ENCODE assay signal across 16 cellular contexts in genomic region chr1:117026361-117026760, GRCh38. TPM values are rescaled to one million over a fixed set of nuclear protein-coding genes. Genes with fewer than 3 reads are reported as not detected.
A peak's percentile ranks its signal among the peaks of the same experiment; 100 is the strongest.
DNase-seq lines count a peak whose midpoint lies in the region; ATAC-seq, FAIRE-seq and TF ChIP-seq lines count a peak whose summit lies in the region.
"Had no signal": no experiment of that assay in that cellular context is flagged by ENCODE, and none has a peak within 500 bp of the region (broad histone marks: within the 10 kb centered on the region; RNA-seq: fewer than 3 reads in every experiment).

No MANE protein-coding gene starts in this region.

- no peaks in the 10 kb centered on the region for H3K79me2 ChIP-seq in astrocyte (ENCODE audit: insufficient read depth, low read length)

- H3K9me3 Mint-ChIP-seq in astrocyte (ENCODE audit: unreplicated experiment), result peaks cover 2% of the 10 kb centered on the region
- H3K9me3 Mint-ChIP-seq: H9, IgD-negative memory B cell had no signal

- H3K4me3 Mint-ChIP-seq in astrocyte (ENCODE audit: unreplicated experiment), result no peak overlapping the region
- H3K4me3 Mint-ChIP-seq: H9, IgD-negative memory B cell had no signal

- no peaks in the 10 kb centered on the region for H3K9me3 ChIP-seq in astrocyte (ENCODE audit: insufficient read depth, low read depth, low read length)
- H3K9me3 ChIP-seq: BLaER1, Peyer's patch had no signal

- H3K36me3 Mint-ChIP-seq in astrocyte (ENCODE audit: low read depth, unreplicated experiment), result peaks cover 2% of the 10 kb centered on the region
- H3K36me3 Mint-ChIP-seq: IgD-negative memory B cell had no signal

- no peaks in the 10 kb centered on the region for H3K4me1 ChIP-seq in astrocyte (ENCODE audit: insufficient read depth, low read length)
- H3K4me1 ChIP-seq: Peyer's patch had no signal

- H3K9ac ChIP-seq in astrocyte (ENCODE audit: low read length), result no peak overlapping the region
- H3K9ac ChIP-seq: BLaER1 had no signal

- H3K4me1 Mint-ChIP-seq in astrocyte (ENCODE audit: low read depth, unreplicated experiment), result peaks cover 8% of the 10 kb centered on the region
- H3K4me1 Mint-ChIP-seq: H9, IgD-negative memory B cell had no signal

- no peak overlapping the region for H3K27ac Mint-ChIP-seq in astrocyte (ENCODE audit: unreplicated experiment)
- H3K27ac Mint-ChIP-seq: H9, IgD-negative memory B cell had no signal

- no peaks in the 10 kb centered on the region for H4K20me1 ChIP-seq in astrocyte (ENCODE audit: insufficient read depth, low read length)
- H4K20me1 ChIP-seq: BLaER1 had no signal

- ATAC-seq in GM18520 (IDR thresholded peaks at IDR 0.05; ENCODE audit: unreplicated experiment), result no peak

- DNase-seq in LHCN-M2 (ENCODE audit: low read depth) (peak; percentile 36), astrocyte (ENCODE audit: low read depth) (peak; percentile 47), fibroblast of pulmonary artery (ENCODE audit: low read depth) (peak; percentile 93), skeletal muscle cell (ENCODE audit: low read depth) (peak; percentile 38), nucleus accumbens (lab: John Stamatoyannopoulos, UW) (no peak)
- DNase-seq in central memory CD4-positive, alpha-beta T cell, result no peak
- DNase-seq: H9, MV-4-11, NCI-H1417 treated with DMSO at 0.1 percent for 48 hours, NCI-H2029 treated with DMSO at 0.1 percent for 48 hours, NCI-H510A, Peyer's patch, SHP77 treated with DMSO at 0.1 percent for 48 hours had no signal

- no peak overlapping the region for H3K4me3 ChIP-seq in astrocyte (ENCODE audit: insufficient read depth, low read depth, low read length)
- no peak overlapping the region for H3K4me3 ChIP-seq in fibroblast of pulmonary artery (replicated peaks; ENCODE audit: low read depth, low read length)
- no peak overlapping the region for H3K4me3 ChIP-seq in skeletal muscle cell (ENCODE audit: low read depth, low read length)
- H3K4me3 ChIP-seq: BLaER1, Peyer's patch had no signal

- H3K4me2 ChIP-seq in astrocyte (ENCODE audit: low read length), result no peak overlapping the region
- H3K4me2 ChIP-seq: BLaER1 had no signal

- no peak for FAIRE-seq in astrocyte (lab: Jason Lieb, UNC)

- TF ChIP-seq CTCF in astrocyte (IDR thresholded peaks at IDR 0.05; ENCODE audit: insufficient read depth, low read depth, low read length) (no peak), fibroblast of pulmonary artery (IDR thresholded peaks at IDR 0.05; ENCODE audit: low read length, missing control alignments) (no peak)

- H3K36me3 ChIP-seq in astrocyte (ENCODE audit: insufficient read depth, low read length), result no peaks in the 10 kb centered on the region
- H3K36me3 ChIP-seq: BLaER1, Peyer's patch had no signal

- no peak overlapping the region for H2AFZ ChIP-seq in astrocyte (ENCODE audit: low read depth, low read length)

- no peaks in the 10 kb centered on the region for H3K27me3 ChIP-seq in astrocyte (ENCODE audit: insufficient read depth, low read length)
- H3K27me3 ChIP-seq: BLaER1, Peyer's patch had no signal

- no peak overlapping the region for H3K27ac ChIP-seq in astrocyte (ENCODE audit: low read depth, low read length)
- H3K27ac ChIP-seq: BLaER1, Peyer's patch had no signal

- peaks cover 2% of the 10 kb centered on the region for H3K27me3 Mint-ChIP-seq in astrocyte (ENCODE audit: low read depth, unreplicated experiment)
- H3K27me3 Mint-ChIP-seq: IgD-negative memory B cell had no signal

RNA-seq across cellular contexts. Expression of gene CD101, which starts 24.8 kb away (rescaled TPM):
- total RNA-seq in LHCN-M2 (2014; rRNA removed) (0.40 and 0.83 TPM in 2 replicates), astrocyte (1.6 and 2.6 TPM in 2 replicates)
- polyA plus RNA-seq in LHCN-M2 (2012), result 0.26 TPM

RNA-seq across cellular contexts. Expression of gene TTF2, which starts 33.8 kb away (rescaled TPM):
- total RNA-seq in LHCN-M2 (2014; rRNA removed) (22.8 and 26.2 TPM in 2 replicates), astrocyte (16.6 and 23.4 TPM in 2 replicates)
- polyA plus RNA-seq in LHCN-M2 (2012), result 9.2 TPM

Comparison
In these comparisons a context has a peak if more than half of its experiments do, and no peak if none do; other contexts are left out.
1. DNase-seq: peak in LHCN-M2 (single experiment), astrocyte (single experiment), fibroblast of pulmonary artery (single experiment) and skeletal muscle cell (single experiment); none in nucleus accumbens (0 of 56) and central memory CD4-positive, alpha-beta T cell (single experiment).